In the genomic region with DNA sequence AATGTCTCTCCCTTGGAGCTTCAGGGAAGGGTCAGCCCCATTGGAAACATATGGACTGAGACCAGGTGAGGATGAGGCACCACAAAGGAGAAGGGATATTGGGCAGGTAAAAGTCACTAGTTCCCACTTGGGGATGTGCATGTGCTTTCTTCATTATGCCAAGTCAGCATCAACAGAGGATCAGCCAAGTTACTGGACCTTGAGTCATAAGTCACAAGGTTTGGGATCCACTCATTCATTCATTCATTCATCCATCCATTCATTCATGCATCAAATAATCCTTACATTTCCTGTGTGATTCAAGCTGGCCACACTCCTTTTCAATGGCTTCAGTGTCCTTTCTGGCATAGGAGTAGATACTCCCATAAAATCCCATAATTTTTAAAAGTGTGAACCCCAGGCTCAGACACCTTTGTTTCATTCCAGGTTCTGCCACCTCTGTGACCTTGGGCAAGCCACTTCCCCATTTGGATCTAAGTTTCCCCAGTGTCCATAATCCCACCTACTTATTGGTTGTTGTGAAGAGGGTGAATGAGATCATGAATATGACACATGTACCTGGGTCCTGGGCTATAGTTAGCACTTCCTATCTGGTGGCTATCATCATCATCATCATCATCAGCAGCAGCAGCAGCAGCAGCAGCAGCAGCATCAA, we compare ENCODE assay signal across 19 cellular contexts.
DNase-seq lines count a peak whose midpoint lies in the region; ATAC-seq, FAIRE-seq and TF ChIP-seq lines count a peak whose summit lies in the region.
"Had no signal": no experiment of that assay in that cellular context is flagged by ENCODE, and none has a peak within 500 bp of the region (broad histone marks: within the 10 kb centered on the region; RNA-seq: fewer than 3 reads in every experiment).

No MANE protein-coding gene starts in this region.

- intact Hi-C loops in IMR-90 (cut with micrococcal nuclease) = no loop called here

- peaks cover 2% of the 10 kb centered on the region; the same call in 1 of the 2 replicates for H3K23me2 ChIP-seq in H1 (ENCODE audit: low read depth, low read length)

- H3K4me3 ChIP-seq in IMR-90 (ENCODE audit: insufficient read depth, low read depth, low read length) = no peak overlapping the region
- no peak overlapping the region for H3K4me3 ChIP-seq in H1 (ENCODE audit: extremely low read depth in 1 of 4, insufficient read depth in 2 of 4, low read depth in 3 of 4, low read length in 4 of 4)
- H3K4me3 ChIP-seq: BLaER1, GM12878 had no signal

- dilution Hi-C loops in IMR-90 (cut with HindIII; ENCODE audit: low sequenced_read_pairs, unreplicated experiment) = no loop called here

- no peak overlapping the region for H3K9ac ChIP-seq in IMR-90 (ENCODE audit: low read depth, low read length)
- no peak overlapping the region for H3K9ac ChIP-seq in H1 (replicated peaks in 1 of 4; ENCODE audit: extremely low read depth in 1 of 4, low read depth in 3 of 4, low read length in 3 of 4)
- H3K9ac ChIP-seq: BLaER1 had no signal

- no peak overlapping the region for H2BK12ac ChIP-seq in H1 (ENCODE audit: low read depth, low read length)

- H2BK15ac ChIP-seq in IMR-90 (ENCODE audit: low read depth, low read length) = no peak overlapping the region
- no peak overlapping the region for H2BK15ac ChIP-seq in H1 (ENCODE audit: low read length)

- no peak overlapping the region for H2AFZ ChIP-seq in IMR-90 (replicated peaks; ENCODE audit: low read length, poor library complexity)
- no peak overlapping the region for H2AFZ ChIP-seq in H1 (ENCODE audit: low read length)

- H3K27ac ChIP-seq in IMR-90 (ENCODE audit: insufficient read depth, low read length) = no peak overlapping the region
- no peak overlapping the region for H3K27ac ChIP-seq in H1 (ENCODE audit: low read depth, low read length)
- H3K27ac ChIP-seq: BLaER1, C4-2B had no signal

- H3K23ac ChIP-seq in IMR-90 (ENCODE audit: low read depth, low read length) (no peak overlapping the region), H1 (ENCODE audit: insufficient read length) (no peak overlapping the region)

- TF ChIP-seq RAD21 in IMR-90 (IDR thresholded peaks at IDR 0.05; ENCODE audit: low read length) (no peak), H1 (IDR thresholded peaks at IDR 0.05 in 1 of 2, conservative IDR thresholded peaks at IDR 0.05 in 1 of 2; ENCODE audit: low read depth in 2 of 2, low read length in 2 of 2) (no peak)

- H3K79me1 ChIP-seq in IMR-90 (ENCODE audit: low read depth in 1 of 2, low read length in 2 of 2) = no peaks in the 10 kb centered on the region
- H3K79me1 ChIP-seq in H1 (ENCODE audit: low read depth, low read length) = no peaks in the 10 kb centered on the region

- TF ChIP-seq CTCF in IMR-90 (conservative IDR thresholded peaks at IDR 0.05; ENCODE audit: low read depth, low read length) (no peak), H1 (IDR thresholded peaks at IDR 0.05; ENCODE audit: control extremely low read depth in 1 of 3, insufficient read depth in 1 of 3, low read depth in 1 of 3, low read length in 3 of 3) (no peak)

- no peak overlapping the region for H2AK9ac ChIP-seq in IMR-90 (replicated peaks; ENCODE audit: low read depth, low read length, poor library complexity)

- H2BK5ac ChIP-seq in IMR-90 (ENCODE audit: low read depth, low read length, poor library complexity, severe bottlenecking) (no peak overlapping the region), H1 (ENCODE audit: low read depth, low read length) (no peak overlapping the region)

- H3K14ac ChIP-seq in IMR-90 (replicated peaks; ENCODE audit: low read depth, low read length) (no peak overlapping the region), H1 (ENCODE audit: insufficient read length) (no peak overlapping the region)

- CTCF ChIA-PET in IMR-90 (lab: Yijun Ruan, JAX) = no interaction called here
- CTCF ChIA-PET in H1 (lab: Charles Lee; ENCODE audit: partially characterized antibody) = interaction anchor here (0.5 to 1.2 kb wide), 8 partner anchors 23 to 640 kb away, joined by 3 to 7 read pairs (median 3); no protein-coding TSS in a partner anchor

- H2BK120ac ChIP-seq in IMR-90 (ENCODE audit: low read depth, low read length) (no peak overlapping the region), H1 (replicated peaks; ENCODE audit: low read depth, low read length) (peak overlapping the region; percentile 35)

- no peaks in the 10 kb centered on the region for H3K79me2 ChIP-seq in H1 (ENCODE audit: control insufficient read depth in 1 of 2, insufficient read depth in 2 of 2, low read length in 2 of 2)

- H3K4me1 ChIP-seq in IMR-90 (ENCODE audit: control insufficient read depth, insufficient read depth, low read length) (no peaks in the 10 kb centered on the region), H1 (replicated peaks in 1 of 4; ENCODE audit: control insufficient read depth in 3 of 4, insufficient read depth in 4 of 4, low read length in 3 of 4) (peaks cover 0 to 9% (median 4%) of the 10 kb centered on the region in 4 experiments; a peak in 5 of 7 replicates)
- H3K4me1 ChIP-seq: BLaER1, Caco-2 had no signal

- no peak overlapping the region for H4K91ac ChIP-seq in IMR-90 (ENCODE audit: insufficient read depth, low read depth, low read length)
- H4K91ac ChIP-seq in H1 (replicated peaks; ENCODE audit: insufficient read length, low read length) = no peak overlapping the region

- no peak overlapping the region for H2AK5ac ChIP-seq in IMR-90 (ENCODE audit: low read depth, low read length)
- no peak overlapping the region for H2AK5ac ChIP-seq in H1 (ENCODE audit: low read depth, low read length)

- H4K5ac ChIP-seq in IMR-90 (ENCODE audit: low read depth, low read length) (no peak overlapping the region), H1 (ENCODE audit: insufficient read length, low read depth, low read length) (no peak overlapping the region)

- ATAC-seq in IMR-90 (ENCODE audit: low read depth) (no peak), HG02870 (IDR thresholded peaks at IDR 0.05; ENCODE audit: unreplicated experiment) (no peak)
- ATAC-seq: CD8-positive, alpha-beta T cell; GM12878 had no signal

- no peak for TF ChIP-seq EP300 in H1 (IDR thresholded peaks at IDR 0.05; ENCODE audit: borderline replicate concordance in 1 of 2, low read depth in 2 of 2, low read length in 2 of 2)

- H4K20me1 ChIP-seq in IMR-90 (ENCODE audit: insufficient read depth, low read length) (no peaks in the 10 kb centered on the region), H1 (replicated peaks in 1 of 2; ENCODE audit: control insufficient read depth in 1 of 2, insufficient read depth in 2 of 2, low read length in 2 of 2) (no peaks in the 10 kb centered on the region)
- H4K20me1 ChIP-seq: BLaER1 had no signal

- H3K36me3 ChIP-seq in IMR-90 (ENCODE audit: control insufficient read depth, insufficient read depth, low read length) = no peaks in the 10 kb centered on the region
- H3K36me3 ChIP-seq in H1 (ENCODE audit: control insufficient read depth in 2 of 4, insufficient read depth in 4 of 4, low read length in 3 of 4) = no peaks in the 10 kb centered on the region; a peak in 1 of 8 replicates
- H3K36me3 ChIP-seq: BLaER1 had no signal

- H3K27me3 ChIP-seq in IMR-90 (ENCODE audit: control insufficient read depth, insufficient read depth, low read length) (peaks cover 9% of the 10 kb centered on the region), H1 (replicated peaks in 1 of 4; ENCODE audit: control insufficient read depth in 3 of 4, extremely low read depth in 1 of 4, insufficient read depth in 3 of 4, low read length in 3 of 4) (no peaks in the 10 kb centered on the region)
- H3K27me3 ChIP-seq: BLaER1 had no signal

- POLR2A ChIA-PET in IMR-90 (lab: Charles Lee; ENCODE audit: unreplicated experiment) = no interaction called here
- POLR2A ChIA-PET in H1 (lab: Charles Lee; ENCODE audit: partially characterized antibody) = no interaction called here

- H3K4ac ChIP-seq in IMR-90 (ENCODE audit: low read depth, low read length) (no peak overlapping the region), H1 (replicated peaks; ENCODE audit: insufficient read length, low read depth, low read length) (no peak overlapping the region)

- no peak for DNase-seq in GM12891 (ENCODE audit: insufficient read length, low spot score)
- no peak for DNase-seq in IMR-90
- no peak for DNase-seq in H1 (ENCODE audit: low read depth in 1 of 2, low spot score in 2 of 2)
- no peak for DNase-seq in amygdala (lab: John Stamatoyannopoulos, UW)
- DNase-seq in NCI-H69 (lab: John Stamatoyannopoulos, UW) = no peak
- DNase-seq: Caco-2; CD4-positive, CD25-positive, alpha-beta regulatory T cell; CD8-positive, alpha-beta T cell; DMS153; DND-41; GOT3; H7; HCEC 1CT had no signal

- no peaks in the 10 kb centered on the region for H3K9me1 ChIP-seq in IMR-90 (ENCODE audit: insufficient read depth, low read length)

- H3K56ac ChIP-seq in IMR-90 (ENCODE audit: extremely low read depth, insufficient read depth, low read length) = no peak overlapping the region
- no peak overlapping the region for H3K56ac ChIP-seq in H1 (replicated peaks; ENCODE audit: insufficient read length, low read depth, low read length)

- in situ Hi-C loops in IMR-90 (cut with MboI; ENCODE audit: low sequenced_read_pairs) = no loop called here

- BruUV-seq in IMR-90 (replicated peaks; lab: Mats Ljungman, UMichigan) = no TSS peak

- no peak for TF ChIP-seq POLR2A in GM12891 (IDR thresholded peaks at IDR 0.05; ENCODE audit: low read depth, low read length)
- no peak for TF ChIP-seq POLR2A in IMR-90 (IDR thresholded peaks at IDR 0.05; ENCODE audit: low read depth, low read length)
- no peak for TF ChIP-seq POLR2A in H1 (IDR thresholded peaks at IDR 0.05; ENCODE audit: control extremely low read depth in 1 of 2, low read depth in 2 of 2, low read length in 2 of 2)

- H3K4me2 ChIP-seq in IMR-90 (ENCODE audit: low read depth, low read length) (no peak overlapping the region), H1 (ENCODE audit: insufficient read depth in 1 of 2, low read depth in 2 of 2, low read length in 2 of 2) (no peak overlapping the region)
- H3K4me2 ChIP-seq: BLaER1 had no signal

- H4K8ac ChIP-seq in IMR-90 (ENCODE audit: low read depth in 2 of 2, low read length in 2 of 2) (no peak overlapping the region), H1 (ENCODE audit: extremely low read depth, insufficient read depth, low read length) (no peak overlapping the region)

- H3K18ac ChIP-seq in IMR-90 (ENCODE audit: low read depth, low read length) (no peak overlapping the region), H1 (ENCODE audit: extremely low read depth, low read length) (no peak overlapping the region)

- H3K9me3 ChIP-seq in IMR-90 (ENCODE audit: control insufficient read depth, insufficient read depth, low read length) = peaks cover 2% of the 10 kb centered on the region; the same call in 1 of the 2 replicates
- H3K9me3 ChIP-seq in H1 (ENCODE audit: insufficient read depth in 2 of 2, low read depth in 1 of 2, low read length in 1 of 2) = peaks cover 3 to 9% of the 10 kb centered on the region in 2 experiments

- no peak for FAIRE-seq in GM12891 (lab: Jason Lieb, UNC)
- no peak for FAIRE-seq in H1 (lab: Jason Lieb, UNC)
- FAIRE-seq: G401.6, GM12878, GM18507 had no signal

- no peak overlapping the region for H2BK20ac ChIP-seq in IMR-90 (ENCODE audit: low read depth, low read length)
- no peak overlapping the region for H2BK20ac ChIP-seq in H1 (ENCODE audit: low read length)

TF ChIP-seq in IMR-90, 13 proteins besides CTCF, POLR2A, EP300 and RAD21 (continues in another document):
- no peak for TF ChIP-seq CEBPB (IDR thresholded peaks at IDR 0.05; ENCODE audit: low read depth, low read length)

TF ChIP-seq in H1, 55 proteins besides CTCF, POLR2A, EP300 and RAD21 (continues in another document):
- TF ChIP-seq FOSL1 (IDR thresholded peaks at IDR 0.05; ENCODE audit: insufficient read depth, low read depth, low read length) = no peak
